ENCODE assay signal across 8 cellular contexts in the genomic region with DNA sequence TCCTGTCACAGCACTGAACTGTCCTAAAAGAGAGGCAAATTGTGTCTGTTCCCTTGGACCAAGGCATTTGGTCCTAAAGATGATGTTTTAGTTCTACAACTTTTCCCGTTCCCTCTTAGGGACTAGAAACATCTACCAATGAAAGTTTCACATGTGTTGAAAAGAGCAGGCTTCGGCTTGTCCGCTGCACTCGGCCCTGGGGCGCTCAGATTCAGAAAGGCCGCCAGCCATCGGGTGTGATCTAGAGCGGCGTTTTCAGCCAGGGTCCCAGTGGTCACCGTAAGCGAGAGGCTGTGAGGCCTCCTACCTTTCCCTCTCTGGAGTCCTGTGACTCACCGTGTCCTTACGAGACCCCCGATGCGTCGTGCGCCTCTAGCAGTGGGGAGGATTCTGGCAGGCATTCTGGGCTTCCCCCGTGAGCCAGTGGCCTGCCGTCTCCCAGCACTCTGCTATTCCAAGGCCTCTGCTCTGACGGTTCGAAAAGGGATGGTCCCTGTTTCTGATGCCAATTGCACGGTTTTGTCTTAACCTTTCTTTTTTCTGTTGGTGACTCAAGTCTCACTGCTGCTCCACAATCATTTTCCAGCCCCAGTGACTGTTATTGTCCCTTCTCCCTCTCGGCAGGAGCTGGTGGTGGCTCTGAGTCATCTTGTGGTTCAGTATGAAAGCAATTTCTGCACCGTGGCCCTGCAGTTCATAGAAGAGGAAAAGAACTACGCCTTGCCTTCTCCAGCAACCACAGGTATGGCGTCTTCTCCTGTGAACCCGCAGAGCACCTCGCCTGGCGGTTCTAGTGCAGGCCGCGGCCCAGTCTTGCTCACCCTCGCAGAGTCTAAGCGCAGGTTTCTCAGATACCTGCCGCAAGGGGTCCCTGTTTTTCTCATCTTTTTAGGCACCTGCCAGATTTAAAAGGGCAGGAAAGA.
DNase-seq lines count a peak whose midpoint lies in the region; ATAC-seq, FAIRE-seq and TF ChIP-seq lines count a peak whose summit lies in the region.

No MANE protein-coding gene starts in this region.

- H3K27me3 ChIP-seq in CD4-positive, alpha-beta memory T cell (ENCODE audit: insufficient read depth, low read length), result no peaks in the 10 kb centered on the region
- H3K27me3 ChIP-seq in esophagus muscularis mucosa, result no peaks in the 10 kb centered on the region

- H3K4me3 ChIP-seq in CD4-positive, alpha-beta memory T cell (ENCODE audit: low read length in 2 of 2), result peak overlapping the region in 1 of 2 donors; percentile 54
- H3K4me3 ChIP-seq in esophagus muscularis mucosa, result no peak overlapping the region

- intact Hi-C loops in CD4-positive, alpha-beta memory T cell (cut with micrococcal nuclease), result loop anchor here (1.0 to 10.0 kb wide), 4 partner anchors 20 to 227 kb away; no protein-coding TSS in a partner anchor
- intact Hi-C loops in esophagus muscularis mucosa (cut with DNase I), result no loop called here

- H3K27me3 Mint-ChIP-seq in CD4-positive, alpha-beta memory T cell, result no peaks in the 10 kb centered on the region

- 67% methylated on average over 33 of the region's 34 CpGs for WGBS in esophagus muscularis mucosa

- peaks cover 33 to 71% (median 51%) of the 10 kb centered on the region in 4 donors for H3K4me1 Mint-ChIP-seq in CD4-positive, alpha-beta memory T cell

- peaks cover 0 to 3% (median 0%) of the 10 kb centered on the region in 8 donors for H3K9me3 Mint-ChIP-seq in CD4-positive, alpha-beta memory T cell

- TF ChIP-seq CTCF in esophagus muscularis mucosa (IDR thresholded peaks at IDR 0.05), result peak in 1 of 3 experiments; percentile 19

- H3K9me3 ChIP-seq in CD4-positive, alpha-beta memory T cell (ENCODE audit: control insufficient read depth in 1 of 2, low read length in 2 of 2), result no peaks in the 10 kb centered on the region
- no peaks in the 10 kb centered on the region for H3K9me3 ChIP-seq in esophagus muscularis mucosa

- peaks cover 3% of the 10 kb centered on the region for H3K36me3 ChIP-seq in CD4-positive, alpha-beta memory T cell (ENCODE audit: insufficient read depth, low read length)
- H3K36me3 ChIP-seq in esophagus muscularis mucosa, result peaks cover 0 to 77% (median 50%) of the 10 kb centered on the region in 4 donors

- DNase-seq in CD4-positive, alpha-beta memory T cell, result peak; percentile 77 to 96 (median 82)
- DNase-seq in H4 (ENCODE audit: low spot score) (peak; percentile 99), NCI-H510A (lab: John Stamatoyannopoulos, UW) (peak; percentile 22), esophagus muscularis mucosa (ENCODE audit: extremely low spot score) (no peak), pulmonary artery endothelial cell (ENCODE audit: low read depth, low spot score) (peak; percentile 41), urothelium cell line (ENCODE audit: low spot score) (peak; percentile 92)
- peak; percentile 42 to 57 (median 52) for DNase-seq in activated CD8-positive, alpha-beta memory T cell treated with anti-CD3 and anti-CD28 coated beads for 48 hours (ENCODE audit: low read depth in 2 of 3, low spot score in 2 of 3)

- H3K4me1 ChIP-seq in CD4-positive, alpha-beta memory T cell (ENCODE audit: insufficient read depth, low read length), result peaks cover 50% of the 10 kb centered on the region
- H3K4me1 ChIP-seq in esophagus muscularis mucosa, result peaks cover 0 to 31% (median 27%) of the 10 kb centered on the region in 4 donors

- H3K36me3 Mint-ChIP-seq in CD4-positive, alpha-beta memory T cell, result peaks cover 31 to 42% of the 10 kb centered on the region in 2 donors

- TF ChIP-seq POLR2A in esophagus muscularis mucosa (IDR thresholded peaks at IDR 0.05; ENCODE audit: low read depth), result no peak

- POLR2A ChIA-PET in CD4-positive, alpha-beta memory T cell (lab: Charles Lee; ENCODE audit: partially characterized antibody), result interaction anchor here (0.7 to 2.3 kb wide), 25 partner anchors 8 to 474 kb away, joined by 3 to 18 read pairs (median 5); no protein-coding TSS in a partner anchor

- FAIRE-seq in urothelium cell line (lab: Jason Lieb, UNC), result no peak

- CTCF ChIA-PET in CD4-positive, alpha-beta memory T cell (lab: Charles Lee; ENCODE audit: partially characterized antibody), result interaction anchor here (1.0 to 1.3 kb wide), 5 partner anchors 7 to 467 kb away, joined by 3 to 4 read pairs (median 3); no protein-coding TSS in a partner anchor

- H3K4me3 Mint-ChIP-seq in CD4-positive, alpha-beta memory T cell, result peak overlapping the region; percentile 78 to 92 (median 84)

- peak overlapping the region; percentile 93 to 98 (median 96) for H3K27ac Mint-ChIP-seq in CD4-positive, alpha-beta memory T cell

- TF ChIP-seq EP300 in esophagus muscularis mucosa (IDR thresholded peaks at IDR 0.05), result no peak

- no peak for ATAC-seq in HG02763 (IDR thresholded peaks at IDR 0.05; ENCODE audit: unreplicated experiment)

- peak overlapping the region; percentile 85 for H3K27ac ChIP-seq in CD4-positive, alpha-beta memory T cell (ENCODE audit: low read depth, low read length)
- peak overlapping the region; percentile 56 to 87 (median 80) for H3K27ac ChIP-seq in esophagus muscularis mucosa (replicated peaks in 1 of 4)
